11 cellular contexts compared by ENCODE assay signal in genomic region chr5:132271251-132272246, GRCh38. TPM values are rescaled to one million over a fixed set of nuclear protein-coding genes. Genes with fewer than 3 reads are reported as not detected.
A peak's percentile ranks its signal among the peaks of the same experiment; 100 is the strongest.
DNase-seq lines count a peak whose midpoint lies in the region; ATAC-seq and TF ChIP-seq lines count a peak whose summit lies in the region.
"Had no signal": no experiment of that assay in that cellular context is flagged by ENCODE, and none has a peak within 500 bp of the region (broad histone marks: within the 10 kb centered on the region; RNA-seq: fewer than 3 reads in every experiment).

No MANE protein-coding gene starts in this region.

- ATAC-seq in CD8-positive, alpha-beta T cell, result peak; percentile 40
- peak; percentile 50 for ATAC-seq in effector memory CD8-positive, alpha-beta T cell (replicated peaks)
- ATAC-seq in natural killer cell (peak in 2 of 3 donors; percentile 38 to 64), HG03521 (IDR thresholded peaks at IDR 0.05; ENCODE audit: unreplicated experiment) (no peak)

- peak overlapping the region; percentile 72 for H3K4me3 Mint-ChIP-seq in CD8-positive, alpha-beta T cell
- H3K4me3 Mint-ChIP-seq in IgD-negative memory B cell, result peak overlapping the region in 3 of 4 donors; percentile 34 to 90 (median 84)
- H3K4me3 Mint-ChIP-seq in effector memory CD8-positive, alpha-beta T cell, result peak overlapping the region in 1 of 2 donors; percentile 63
- peak overlapping the region; percentile 80 for H3K4me3 Mint-ChIP-seq in natural killer cell

- H3K27ac ChIP-seq in CD8-positive, alpha-beta T cell (ENCODE audit: low read depth, low read length), result no peak overlapping the region
- H3K27ac ChIP-seq: SJSA1 had no signal

- TF ChIP-seq CTCF in CD8-positive, alpha-beta T cell (IDR thresholded peaks at IDR 0.05), result no peak
- TF ChIP-seq CTCF in natural killer cell (IDR thresholded peaks at IDR 0.05), result no peak

- H3K9me3 Mint-ChIP-seq in CD8-positive, alpha-beta T cell, result no peaks in the 10 kb centered on the region
- no peaks in the 10 kb centered on the region for H3K9me3 Mint-ChIP-seq in IgD-negative memory B cell
- H3K9me3 Mint-ChIP-seq in effector memory CD8-positive, alpha-beta T cell, result no peaks in the 10 kb centered on the region
- no peaks in the 10 kb centered on the region for H3K9me3 Mint-ChIP-seq in natural killer cell

- peaks cover 3% of the 10 kb centered on the region for H3K4me1 Mint-ChIP-seq in CD8-positive, alpha-beta T cell (ENCODE audit: low read depth)
- peaks cover 0 to 5% (median 2%) of the 10 kb centered on the region in 3 donors for H3K4me1 Mint-ChIP-seq in IgD-negative memory B cell
- peaks cover 9 to 12% of the 10 kb centered on the region in 2 donors for H3K4me1 Mint-ChIP-seq in effector memory CD8-positive, alpha-beta T cell (ENCODE audit: low read depth in 2 of 2)
- H3K4me1 Mint-ChIP-seq in natural killer cell, result peaks cover 0 to 18% of the 10 kb centered on the region in 2 donors

- intact Hi-C loops in CD8-positive, alpha-beta T cell (cut with DNase I, micrococcal nuclease), result loop anchor here (2.0 to 5.0 kb wide), 2 partner anchors 116 to 229 kb away; no protein-coding TSS in a partner anchor
- intact Hi-C loops in natural killer cell (cut with micrococcal nuclease), result loop anchor here (2.0 kb wide), 1 partner anchor 549 kb away; no protein-coding TSS in a partner anchor

- H3K9me3 ChIP-seq in CD8-positive, alpha-beta T cell (ENCODE audit: low read length), result no peaks in the 10 kb centered on the region
- H3K9me3 ChIP-seq: SJSA1 had no signal

- H3K36me3 Mint-ChIP-seq in CD8-positive, alpha-beta T cell, result no peaks in the 10 kb centered on the region
- H3K36me3 Mint-ChIP-seq in IgD-negative memory B cell (no peaks in the 10 kb centered on the region), natural killer cell (no peaks in the 10 kb centered on the region)
- H3K36me3 Mint-ChIP-seq in effector memory CD8-positive, alpha-beta T cell (ENCODE audit: insufficient read depth), result no peaks in the 10 kb centered on the region

- H3K36me3 ChIP-seq in CD8-positive, alpha-beta T cell (ENCODE audit: insufficient read depth, low read length), result no peaks in the 10 kb centered on the region

- H3K27ac Mint-ChIP-seq in CD8-positive, alpha-beta T cell, result no peak overlapping the region
- H3K27ac Mint-ChIP-seq in IgD-negative memory B cell, result no peak overlapping the region
- peak overlapping the region in 1 of 2 donors; percentile 52 for H3K27ac Mint-ChIP-seq in effector memory CD8-positive, alpha-beta T cell
- no peak overlapping the region for H3K27ac Mint-ChIP-seq in natural killer cell

- peaks cover 4% of the 10 kb centered on the region for H3K4me1 ChIP-seq in CD8-positive, alpha-beta T cell (ENCODE audit: insufficient read depth, low read length)

- CTCF ChIA-PET in CD8-positive, alpha-beta T cell (lab: Charles Lee), result interaction anchor here (0.8 to 2.3 kb wide), 10 partner anchors 8 to 229 kb away, joined by 3 to 14 read pairs (median 4); no protein-coding TSS in a partner anchor

- H3K27me3 Mint-ChIP-seq in CD8-positive, alpha-beta T cell (ENCODE audit: low read depth), result peaks cover 17% of the 10 kb centered on the region
- peaks cover 8% of the 10 kb centered on the region for H3K27me3 Mint-ChIP-seq in IgD-negative memory B cell
- H3K27me3 Mint-ChIP-seq in effector memory CD8-positive, alpha-beta T cell, result peaks cover 18 to 39% of the 10 kb centered on the region in 2 donors
- peaks cover 15 to 23% of the 10 kb centered on the region in 2 donors for H3K27me3 Mint-ChIP-seq in natural killer cell (ENCODE audit: low read depth in 2 of 2)

- H3K4me3 ChIP-seq in CD8-positive, alpha-beta T cell (ENCODE audit: low read depth, low read length), result no peak overlapping the region
- H3K4me3 ChIP-seq: SJSA1 had no signal

- POLR2A ChIA-PET in CD8-positive, alpha-beta T cell (lab: Charles Lee), result interaction anchor here (1.0 kb wide), 1 partner anchor 229 kb away, joined by 3 read pairs; no protein-coding TSS in a partner anchor

- no peaks in the 10 kb centered on the region for H3K27me3 ChIP-seq in CD8-positive, alpha-beta T cell (ENCODE audit: insufficient read depth, low read length)
- H3K27me3 ChIP-seq: SJSA1 had no signal

- peak in 1 of 7 experiments; percentile 25 for DNase-seq in CD8-positive, alpha-beta T cell
- no peak for DNase-seq in effector memory CD8-positive, alpha-beta T cell
- peak; percentile 15 for DNase-seq in natural killer cell
- DNase-seq in T1000 (lab: John Stamatoyannopoulos, UW), result no peak
- DNase-seq in AG08396 (ENCODE audit: low spot score), result no peak
- DNase-seq in SKM-1 treated with dmso at 0.1 percent for 144 hours (lab: John Stamatoyannopoulos, UW; ENCODE audit: unreplicated experiment), result no peak
- DNase-seq: activated CD4-positive, alpha-beta T cell treated with anti-CD3 and anti-CD28 coated beads for 1 hour; NCI-H524 treated with DMSO at 0.1 percent for 48 hours had no signal

RNA-seq across cellular contexts. Expression of gene PDLIM4, which starts 14.1 kb away (rescaled TPM):
- total RNA-seq in CD8-positive, alpha-beta T cell, result not detected
- not detected for polyA plus RNA-seq in IgD-negative memory B cell
- total RNA-seq in natural killer cell, result not detected

RNA-seq across cellular contexts. Expression of gene SLC22A4, which starts 22.6 kb away (rescaled TPM):
- total RNA-seq in CD8-positive, alpha-beta T cell, result 1 to 10 TPM in 1 of 2 experiments, under 1 TPM in 1; 0.67 to 1.0 TPM
- not detected for polyA plus RNA-seq in IgD-negative memory B cell
- 1 to 10 TPM in 1 of 3 donors, under 1 TPM in 2; 0.14 to 2.3 (median 0.27) TPM for total RNA-seq in natural killer cell

RNA-seq across cellular contexts. Expression of gene P4HA2, which starts 43.9 kb away (rescaled TPM):
- not detected for total RNA-seq in CD8-positive, alpha-beta T cell
- 0.26 TPM for polyA plus RNA-seq in IgD-negative memory B cell
- under 1 TPM in 1 of 3 donors, not detected in 2; 0.20 TPM for total RNA-seq in natural killer cell
